In genomic region chr13:95536629-95537241, GRCh38 we compare ENCODE assay signal across 9 cellular contexts. TPM values are rescaled to one million over a fixed set of nuclear protein-coding genes. Genes with fewer than 3 reads are reported as not detected.
DNase-seq lines count a peak whose midpoint lies in the region; ATAC-seq lines count a peak whose summit lies in the region.
"Had no signal": no experiment of that assay in that cellular context is flagged by ENCODE, and none has a peak within 500 bp of the region (broad histone marks: within the 10 kb centered on the region; RNA-seq: fewer than 3 reads in every experiment).

No MANE protein-coding gene starts in this region.

- peaks cover 6% of the 10 kb centered on the region for H3K4me1 ChIP-seq in mesenchymal stem cell (ENCODE audit: control insufficient read depth, insufficient read depth, low read depth, low read length)

- H4K8ac ChIP-seq in mesenchymal stem cell (ENCODE audit: low read length): no peak overlapping the region

- H2AK5ac ChIP-seq in mesenchymal stem cell (ENCODE audit: low read length, severe bottlenecking): no peak overlapping the region

- no peaks in the 10 kb centered on the region for H3K36me3 Mint-ChIP-seq in activated T-cell treated with anti-CD3 and anti-CD28 coated beads, Interleukin-2, amount 50 U/mL, for 24 hours (ENCODE audit: low read depth)
- no peaks in the 10 kb centered on the region for H3K36me3 Mint-ChIP-seq in activated naive CD4-positive, alpha-beta T cell treated with anti-CD3 and anti-CD28 coated beads for 36 hours (ENCODE audit: low read depth)
- H3K36me3 Mint-ChIP-seq: IgD-negative memory B cell had no signal

- H3K18ac ChIP-seq in mesenchymal stem cell (ENCODE audit: low read depth in 1 of 2, low read length in 2 of 2): no peak overlapping the region

- intact Hi-C loops in activated naive CD4-positive, alpha-beta T cell treated with anti-CD3 and anti-CD28 coated beads for 36 hours (cut with micrococcal nuclease): loop anchor here (1.0 to 2.0 kb wide), 3 partner anchors 88 to 298 kb away; no protein-coding TSS in a partner anchor
- intact Hi-C loops in left colon (cut with DNase I, micrococcal nuclease): no loop called here

- peak; percentile 27 for DNase-seq in EL
- DNase-seq in LoVo (ENCODE audit: low spot score): peak; percentile 21
- DNase-seq in amniotic epithelial cell (ENCODE audit: low read depth): peak; percentile 39
- DNase-seq in mesenchymal stem cell: peak; percentile 34
- DNase-seq in activated T-cell treated with anti-CD3 and anti-CD28 coated beads, Interleukin-2, amount 50 U/mL, for 24 hours: no peak
- DNase-seq in KG1 (lab: John Stamatoyannopoulos, UW): no peak
- no peak for DNase-seq in activated naive CD4-positive, alpha-beta T cell treated with anti-CD3 and anti-CD28 coated beads for 36 hours
- DNase-seq in left colon: no peak

- no peak overlapping the region for H3K27ac Mint-ChIP-seq in activated T-cell treated with anti-CD3 and anti-CD28 coated beads, Interleukin-2, amount 50 U/mL, for 24 hours
- H3K27ac Mint-ChIP-seq in activated naive CD4-positive, alpha-beta T cell treated with anti-CD3 and anti-CD28 coated beads for 36 hours: no peak overlapping the region
- H3K27ac Mint-ChIP-seq: IgD-negative memory B cell had no signal

- WGBS in mesenchymal stem cell: 26% methylated on average over 4 of the region's 6 CpGs

- no peak overlapping the region for H3K9ac ChIP-seq in mesenchymal stem cell (ENCODE audit: low read length)

- H3K4ac ChIP-seq in mesenchymal stem cell (ENCODE audit: low read depth in 1 of 2, low read length in 2 of 2): no peak overlapping the region

- H3K27me3 ChIP-seq in mesenchymal stem cell (ENCODE audit: control insufficient read depth in 1 of 2, insufficient read depth in 1 of 2, low read length in 2 of 2): peaks cover 0 to 15% of the 10 kb centered on the region in 2 experiments

- H2BK15ac ChIP-seq in mesenchymal stem cell (ENCODE audit: low read depth, poor library complexity, severe bottlenecking): no peak overlapping the region

- H3K27ac ChIP-seq in mesenchymal stem cell (ENCODE audit: low read length, poor library complexity, severe bottlenecking): no peak overlapping the region

- no peaks in the 10 kb centered on the region for H3K79me1 ChIP-seq in mesenchymal stem cell (replicated peaks; ENCODE audit: low read length, poor library complexity, severe bottlenecking)

- H3K36me3 ChIP-seq in mesenchymal stem cell (ENCODE audit: control insufficient read depth in 1 of 2, insufficient read depth in 2 of 2, low read depth in 1 of 2, low read length in 2 of 2): no peaks in the 10 kb centered on the region

- H2BK12ac ChIP-seq in mesenchymal stem cell (ENCODE audit: low read length in 2 of 2): no peak overlapping the region

- ATAC-seq in left colon: no peak

- no peaks in the 10 kb centered on the region for H3K9me3 Mint-ChIP-seq in activated T-cell treated with anti-CD3 and anti-CD28 coated beads, Interleukin-2, amount 50 U/mL, for 24 hours
- no peaks in the 10 kb centered on the region for H3K9me3 Mint-ChIP-seq in activated naive CD4-positive, alpha-beta T cell treated with anti-CD3 and anti-CD28 coated beads for 36 hours
- H3K9me3 Mint-ChIP-seq: IgD-negative memory B cell had no signal

- H2AFZ ChIP-seq in mesenchymal stem cell (ENCODE audit: low read depth, low read length): no peak overlapping the region

- no peak overlapping the region for H3K23ac ChIP-seq in mesenchymal stem cell (ENCODE audit: low read length in 2 of 2)

- H2BK5ac ChIP-seq in mesenchymal stem cell (ENCODE audit: low read depth, low read length, poor library complexity, severe bottlenecking): no peak overlapping the region

- H3K4me3 Mint-ChIP-seq in activated T-cell treated with anti-CD3 and anti-CD28 coated beads, Interleukin-2, amount 50 U/mL, for 24 hours: no peak overlapping the region
- H3K4me3 Mint-ChIP-seq in activated naive CD4-positive, alpha-beta T cell treated with anti-CD3 and anti-CD28 coated beads for 36 hours: no peak overlapping the region
- H3K4me3 Mint-ChIP-seq: IgD-negative memory B cell had no signal

- H3K14ac ChIP-seq in mesenchymal stem cell (ENCODE audit: low read length in 2 of 2): no peak overlapping the region

- peaks cover 9% of the 10 kb centered on the region for H3K4me1 Mint-ChIP-seq in activated T-cell treated with anti-CD3 and anti-CD28 coated beads, Interleukin-2, amount 50 U/mL, for 24 hours (ENCODE audit: low read depth)
- peaks cover 5% of the 10 kb centered on the region for H3K4me1 Mint-ChIP-seq in activated naive CD4-positive, alpha-beta T cell treated with anti-CD3 and anti-CD28 coated beads for 36 hours (ENCODE audit: low read depth)

- no peak overlapping the region for H3K4me3 ChIP-seq in mesenchymal stem cell (ENCODE audit: insufficient read depth in 1 of 2, low read depth in 1 of 2, low read length in 2 of 2)

- H4K91ac ChIP-seq in mesenchymal stem cell (ENCODE audit: low read length): no peak overlapping the region

- CTCF ChIA-PET in activated naive CD4-positive, alpha-beta T cell treated with anti-CD3 and anti-CD28 coated beads for 36 hours (lab: Charles Lee): interaction anchor here (0.6 to 6.9 kb wide), 17 partner anchors 9 to 361 kb away, joined by 3 to 45 read pairs (median 4); no protein-coding TSS in a partner anchor

- H3K4me2 ChIP-seq in mesenchymal stem cell (ENCODE audit: low read length, poor library complexity, severe bottlenecking): no peak overlapping the region

- H3K9me3 ChIP-seq in mesenchymal stem cell (ENCODE audit: control insufficient read depth, low read length): no peaks in the 10 kb centered on the region

- H3K27me3 Mint-ChIP-seq in activated T-cell treated with anti-CD3 and anti-CD28 coated beads, Interleukin-2, amount 50 U/mL, for 24 hours: peaks cover 45% of the 10 kb centered on the region
- H3K27me3 Mint-ChIP-seq in activated naive CD4-positive, alpha-beta T cell treated with anti-CD3 and anti-CD28 coated beads for 36 hours (ENCODE audit: low read depth): peaks cover 26% of the 10 kb centered on the region

- H2BK120ac ChIP-seq in mesenchymal stem cell (ENCODE audit: low read depth, low read length): no peak overlapping the region

RNA-seq across cellular contexts. Expression of gene CLDN10, which starts 15.8 kb away (rescaled TPM):
- polyA plus RNA-seq in mesenchymal stem cell (2013, experiment 1 of 2): not detected
- polyA plus RNA-seq in mesenchymal stem cell (2013, experiment 2 of 2): not detected
- total RNA-seq in activated naive CD4-positive, alpha-beta T cell treated with anti-CD3 and anti-CD28 coated beads for 36 hours: not detected
- under 1 TPM in 1 of 2 donors, not detected in 1; 0.28 TPM for total RNA-seq in left colon
- polyA plus RNA-seq: IgD-negative memory B cell had no signal

Comparison
In these comparisons a context has a peak if more than half of its experiments do, and no peak if none do; other contexts are left out.
1. DNase-seq: peak in EL (single experiment), LoVo (single experiment), amniotic epithelial cell (single experiment) and mesenchymal stem cell (single experiment); none in activated T-cell treated with anti-CD3 and anti-CD28 coated beads, Interleukin-2, amount 50 U/mL, for 24 hours (single experiment), KG1 (single experiment), activated naive CD4-positive, alpha-beta T cell treated with anti-CD3 and anti-CD28 coated beads for 36 hours (single experiment) and left colon (0 of 2).